Comparison of ENCODE assay signal across 13 cellular contexts in the genomic region with DNA sequence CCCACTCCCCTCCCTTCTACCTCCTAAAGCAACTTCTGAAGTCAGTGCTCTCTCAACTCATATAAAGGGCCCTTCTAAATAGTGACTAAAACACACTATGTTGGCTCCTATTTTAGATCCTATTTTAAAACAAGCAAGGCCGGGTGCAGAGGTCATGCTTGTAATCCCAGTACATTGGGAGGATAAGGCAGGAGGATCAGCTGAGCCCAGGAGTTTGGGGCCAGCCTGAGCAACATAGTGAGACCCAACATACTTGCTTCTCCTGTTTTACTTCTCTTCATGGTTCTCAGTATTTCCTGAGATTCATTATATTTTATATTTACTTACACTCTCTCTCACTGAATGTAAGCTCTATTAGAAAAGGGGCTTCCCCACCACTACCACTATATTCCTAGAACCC.
"Had no signal": no experiment of that assay in that cellular context is flagged by ENCODE, and none has a peak within 500 bp of the region (broad histone marks: within the 10 kb centered on the region; RNA-seq: fewer than 3 reads in every experiment).

No MANE protein-coding gene starts in this region.

- H3K27ac ChIP-seq: dorsolateral prefrontal cortex, gastroesophageal sphincter, hepatocyte, neutrophil, tibial nerve had no signal

- H3K27ac Mint-ChIP-seq: activated CD4-positive, alpha-beta T cell treated with anti-CD3 and anti-CD28 coated beads, Interleukin-2, amount 10 ng/mL, durations not matched to agents 24 days and 14 days; activated T-helper 2 cell treated with anti-CD3 and anti-CD28 coated beads, Interferon-gamma antibody, Interleukin-2, Interleukin-4, amounts not matched to agents 10 μg/mL and 5 μg/mL and 100 μg/mL, durations not matched to agents 14 hours and 24 hours and 36 hours had no signal

- H3K9me3 ChIP-seq: gastroesophageal sphincter, neutrophil, tibial nerve had no signal

- H3K4me2 ChIP-seq: hepatocyte had no signal

- DNase-seq: activated CD4-positive, alpha-beta T cell treated with anti-CD3 and anti-CD28 coated beads, Interleukin-2, amount 10 ng/mL, durations not matched to agents 24 days and 14 days; activated CD8-positive, alpha-beta memory T cell treated with anti-CD3 and anti-CD28 coated beads for 24 hours; activated naive CD4-positive, alpha-beta T cell treated with anti-CD3 and anti-CD28 coated beads, Interleukin-2, amount 50 U/mL, for 16 hours; amygdala; dorsolateral prefrontal cortex; posterior cingulate gyrus had no signal

- H3K4me3 ChIP-seq: dorsolateral prefrontal cortex, gastroesophageal sphincter, hepatocyte, skin epidermis, tibial nerve had no signal

- H3K27me3 ChIP-seq: dorsolateral prefrontal cortex, gastroesophageal sphincter, hepatocyte, neutrophil, tibial nerve had no signal

- H3K36me3 Mint-ChIP-seq: WTC11 had no signal

- H3K9me3 Mint-ChIP-seq: activated CD4-positive, alpha-beta T cell treated with anti-CD3 and anti-CD28 coated beads, Interleukin-2, amount 10 ng/mL, durations not matched to agents 24 days and 14 days; activated T-helper 2 cell treated with anti-CD3 and anti-CD28 coated beads, Interferon-gamma antibody, Interleukin-2, Interleukin-4, amounts not matched to agents 10 μg/mL and 5 μg/mL and 100 μg/mL, durations not matched to agents 14 hours and 24 hours and 36 hours; WTC11 had no signal

- H3K4me3 Mint-ChIP-seq: activated CD4-positive, alpha-beta T cell treated with anti-CD3 and anti-CD28 coated beads, Interleukin-2, amount 10 ng/mL, durations not matched to agents 24 days and 14 days; WTC11 had no signal

- H3K36me3 ChIP-seq: gastroesophageal sphincter, neutrophil, tibial nerve had no signal

- H3K27me3 Mint-ChIP-seq: activated CD4-positive, alpha-beta T cell treated with anti-CD3 and anti-CD28 coated beads, Interleukin-2, amount 10 ng/mL, durations not matched to agents 24 days and 14 days had no signal

- ATAC-seq: gastroesophageal sphincter, WTC11 had no signal

- H2AFZ ChIP-seq: hepatocyte had no signal
